Comparison of ENCODE assay signal across 8 cellular contexts in the genomic region with DNA sequence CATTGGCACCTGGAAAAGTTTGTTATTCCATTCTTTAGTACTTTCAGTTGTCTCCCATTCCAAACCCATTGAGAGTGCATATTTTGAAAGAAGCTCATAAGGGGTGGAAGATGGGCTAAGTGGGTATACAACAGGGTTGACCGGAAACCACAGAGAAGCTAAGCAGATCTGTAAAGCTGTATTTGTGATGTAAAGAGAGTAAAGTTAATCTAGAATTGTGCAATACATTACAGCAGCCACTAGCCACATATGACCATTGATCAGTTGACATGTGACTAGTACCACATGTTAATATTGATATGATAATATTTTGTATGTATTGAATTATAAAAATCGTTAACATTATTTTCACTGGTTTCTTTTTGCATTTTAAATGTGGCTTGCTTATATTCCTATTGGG. TPM values are rescaled to one million over a fixed set of nuclear protein-coding genes. Genes with fewer than 3 reads are reported as not detected.
"Had no signal": no experiment of that assay in that cellular context is flagged by ENCODE, and none has a peak within 500 bp of the region (broad histone marks: within the 10 kb centered on the region; RNA-seq: fewer than 3 reads in every experiment).

No MANE protein-coding gene starts in this region.

- DNase-seq: H9, HCEC 1CT had no signal

- H3K4me3 ChIP-seq: GM23338, K562 had no signal

- H3K4me2 ChIP-seq: GM23338 had no signal

- H3K27ac Mint-ChIP-seq: GM23338, H9 had no signal

- FAIRE-seq: H1, H54, HTR-8/SVneo, K562 had no signal

- ATAC-seq: GM23338, K562 had no signal

- H3K4me3 Mint-ChIP-seq: GM23338, H9 had no signal

- H2AFZ ChIP-seq: GM23338 had no signal

RNA-seq across cellular contexts. Expression of a gene that starts 4.9 kb away (rescaled TPM):
- total RNA-seq: GM23338, H1, H9, HT-29 had no signal
- polyA plus RNA-seq: GM23338, H1, K562 had no signal

RNA-seq across cellular contexts. Expression of a gene that starts 49.9 kb away (rescaled TPM):
- total RNA-seq: GM23338, H1, H9, HT-29 had no signal
- polyA plus RNA-seq: H1, K562 had no signal
